8 cellular contexts compared by ENCODE assay signal in the genomic region with DNA sequence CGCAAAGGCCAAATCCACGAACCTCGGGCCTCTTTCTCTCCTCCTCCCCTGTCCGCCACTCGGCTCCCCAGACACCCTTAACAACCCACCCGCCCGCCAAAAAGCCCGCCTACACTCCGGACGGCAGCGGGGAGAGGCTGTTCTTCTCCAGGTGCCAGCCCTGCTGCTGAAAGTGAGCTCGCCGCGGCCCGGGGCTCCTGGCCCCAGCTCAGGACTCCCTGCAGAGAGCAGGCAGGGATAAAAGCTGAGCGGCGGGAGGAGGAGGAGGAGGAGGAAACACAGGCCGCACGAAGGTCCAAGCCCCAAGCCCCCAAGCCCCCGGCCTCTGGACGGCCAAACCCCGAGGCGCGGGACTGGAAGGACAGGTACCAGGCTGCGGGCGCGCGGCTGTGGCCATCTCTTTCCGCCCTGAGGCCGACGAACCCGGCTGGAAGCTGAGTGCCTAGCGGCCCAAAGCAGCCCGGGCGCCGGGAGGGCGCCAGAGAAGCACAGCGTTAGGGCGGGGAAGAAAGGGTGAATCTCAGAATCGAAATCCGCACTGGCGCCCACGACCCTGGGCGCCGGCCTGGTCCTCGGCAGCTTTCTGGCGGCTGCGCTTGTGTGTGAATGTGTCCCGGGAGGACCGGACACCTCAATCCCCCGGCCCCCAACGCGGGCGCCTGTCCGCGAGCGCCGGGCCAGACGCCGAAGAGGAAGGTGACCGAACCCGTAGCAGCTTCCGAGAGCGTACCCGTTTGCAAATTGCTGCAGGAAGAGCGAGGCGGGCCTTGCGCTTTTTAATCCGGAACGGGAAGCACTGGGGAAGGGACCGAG. TPM values are rescaled to one million over a fixed set of nuclear protein-coding genes. Genes with fewer than 3 reads are reported as not detected.
DNase-seq lines count a peak whose midpoint lies in the region; ATAC-seq and TF ChIP-seq lines count a peak whose summit lies in the region.

No MANE protein-coding gene starts in this region.

- CTCF ChIA-PET in WTC11 (lab: Charles Lee) = interaction anchor here (0.8 to 2.6 kb wide), 7 partner anchors 10 to 544 kb away, joined by 3 to 21 read pairs (median 3); partner anchors contain the start of gene F13A1

- peaks cover 20% of the 10 kb centered on the region for H3K27me3 ChIP-seq in parathyroid adenoma (ENCODE audit: control insufficient read depth, insufficient read depth, low read length)

- no peaks in the 10 kb centered on the region for H3K9me3 ChIP-seq in parathyroid adenoma (ENCODE audit: control insufficient read depth, low read length)

- peak; percentile 5 for ATAC-seq in WTC11
- no peak for ATAC-seq in GM21737 (IDR thresholded peaks at IDR 0.05; ENCODE audit: unreplicated experiment)
- ATAC-seq in HG03378 (IDR thresholded peaks at IDR 0.05; ENCODE audit: unreplicated experiment) = no peak

- no peaks in the 10 kb centered on the region for H3K4me1 ChIP-seq in parathyroid adenoma

- POLR2A ChIA-PET in WTC11 (lab: Charles Lee) = no interaction called here

- peak overlapping the region; percentile 73 for H2AFZ ChIP-seq in parathyroid adenoma

- H3K27ac ChIP-seq in parathyroid adenoma = peak overlapping the region; percentile 76

- H3K4me1 Mint-ChIP-seq in WTC11 = peaks cover 66% of the 10 kb centered on the region

- peak overlapping the region; percentile 78 for H3K4me3 Mint-ChIP-seq in WTC11

- H3K79me2 ChIP-seq in parathyroid adenoma = peaks cover 3% of the 10 kb centered on the region

- H3K4me3 ChIP-seq in parathyroid adenoma (ENCODE audit: low read depth, low read length) = peak overlapping the region; percentile 35

- peak overlapping the region; percentile 45 for H3K4me2 ChIP-seq in parathyroid adenoma (ENCODE audit: low read length)

- peak; percentile 41 for DNase-seq in NOMO-1 treated with DMSO at 0.1 percent for 48 hours (lab: John Stamatoyannopoulos, UW; ENCODE audit: unreplicated experiment)
- no peak for DNase-seq in NOMO-1 treated with dmso at 0.1 percent for 144 hours (lab: John Stamatoyannopoulos, UW; ENCODE audit: unreplicated experiment)
- DNase-seq in WTC11 (ENCODE audit: low spot score) = peak; percentile 66
- DNase-seq in glomerular visceral epithelial cell (ENCODE audit: extremely low spot score) = peak; percentile 49
- no peak for DNase-seq in activated gamma-delta T cell treated with Interleukin-2 at 50 U/mL for 16 hours

- TF ChIP-seq CTCF in WTC11 (IDR thresholded peaks at IDR 0.05) (no peak), parathyroid adenoma (IDR thresholded peaks at IDR 0.05) (no peak)

- no peaks in the 10 kb centered on the region for H3K9me3 Mint-ChIP-seq in WTC11

- H3K27me3 Mint-ChIP-seq in WTC11 (ENCODE audit: low read depth) = peaks cover 99% of the 10 kb centered on the region

- peak overlapping the region; percentile 58 for H3K9ac ChIP-seq in parathyroid adenoma

- H3K27ac Mint-ChIP-seq in WTC11 = no peak overlapping the region

- H3K36me3 Mint-ChIP-seq in WTC11 = no peaks in the 10 kb centered on the region

- no peaks in the 10 kb centered on the region for H3K36me3 ChIP-seq in parathyroid adenoma (ENCODE audit: control insufficient read depth, insufficient read depth, low read length)

TF ChIP-seq in WTC11, 78 proteins besides CTCF, POLR2A, EP300 and RAD21:
- TF ChIP-seq ZNF423 (CRISPR knock-in tag; IDR thresholded peaks at IDR 0.05) = 0 out of 2 replicates have a peak, but pooled peaks have one; percentile 5
- TF ChIP-seq STAT6 (CRISPR knock-in tag; conservative IDR thresholded peaks at IDR 0.05; ENCODE audit: low read depth) = no peak

RNA-seq across cellular contexts. Expression of gene NRN1, which starts 3.2 kb away (rescaled TPM):
- 0.21 to 0.66 TPM (median 0.50 TPM) in 3 replicates for total RNA-seq in WTC11 (2021)

Comparison
In these comparisons a context has a peak if more than half of its experiments do, and no peak if none do; other contexts are left out.
1. DNase-seq: peak in NOMO-1 treated with DMSO at 0.1 percent for 48 hours (single experiment), WTC11 (single experiment) and glomerular visceral epithelial cell (single experiment); none in NOMO-1 treated with dmso at 0.1 percent for 144 hours (single experiment) and activated gamma-delta T cell treated with Interleukin-2 at 50 U/mL for 16 hours (single experiment).